In genomic region chr17:17723354-17724261, GRCh38 we compare ENCODE assay signal across 8 cellular contexts. TPM values are rescaled to one million over a fixed set of nuclear protein-coding genes. Genes with fewer than 3 reads are reported as not detected.
DNase-seq lines count a peak whose midpoint lies in the region; ATAC-seq and TF ChIP-seq lines count a peak whose summit lies in the region.

No MANE protein-coding gene starts in this region.

- ATAC-seq in HG02759 (IDR thresholded peaks at IDR 0.05; ENCODE audit: unreplicated experiment) (peak; percentile 32), GM21786 (IDR thresholded peaks at IDR 0.05; ENCODE audit: unreplicated experiment) (no peak)
- peak; percentile 55 for ATAC-seq in naive thymus-derived CD4-positive, alpha-beta T cell

- peaks cover 25% of the 10 kb centered on the region for H3K27me3 Mint-ChIP-seq in activated CD4-positive, alpha-beta memory T cell treated with anti-CD3 and anti-CD28 coated beads for 36 hours
- peaks cover 0 to 49% (median 26%) of the 10 kb centered on the region in 5 donors for H3K27me3 Mint-ChIP-seq in naive thymus-derived CD4-positive, alpha-beta T cell

- CTCF ChIA-PET in activated CD4-positive, alpha-beta memory T cell treated with anti-CD3 and anti-CD28 coated beads for 36 hours (lab: Charles Lee), result interaction anchor here (2.0 kb wide), 1 partner anchor 195 kb away, joined by 6 read pairs; no protein-coding TSS in a partner anchor
- CTCF ChIA-PET in naive thymus-derived CD4-positive, alpha-beta T cell (lab: Charles Lee), result no interaction called here

- peaks cover 0 to 12% (median 0%) of the 10 kb centered on the region in 11 experiments; a peak in 7 of 22 replicates for H3K36me3 ChIP-seq in BLaER1 treated with 17β-estradiol and CSF1 and Interleukin-3, amounts not matched to agents 10 nM and 100 nM
- no peaks in the 10 kb centered on the region for H3K36me3 ChIP-seq in naive thymus-derived CD4-positive, alpha-beta T cell (ENCODE audit: control insufficient read depth in 2 of 3, insufficient read depth in 3 of 3, low read length in 3 of 3)
- no peaks in the 10 kb centered on the region for H3K36me3 ChIP-seq in uterus

- no peaks in the 10 kb centered on the region for H3K36me3 Mint-ChIP-seq in activated CD4-positive, alpha-beta memory T cell treated with anti-CD3 and anti-CD28 coated beads for 36 hours
- peaks cover 0 to 14% (median 0%) of the 10 kb centered on the region in 5 donors for H3K36me3 Mint-ChIP-seq in naive thymus-derived CD4-positive, alpha-beta T cell

- H3K9ac ChIP-seq in BLaER1 treated with 17β-estradiol and CSF1 and Interleukin-3, amounts not matched to agents 10 nM and 100 nM, result peak overlapping the region; percentile 59 to 84 (median 74)

- TF ChIP-seq CTCF in uterus (IDR thresholded peaks at IDR 0.05), result no peak

- DNase-seq in activated CD4-positive, alpha-beta memory T cell treated with anti-CD3 and anti-CD28 coated beads for 36 hours, result peak; percentile 42
- DNase-seq in erythroblast (lab: John Stamatoyannopoulos, UW) (peak; percentile 65 to 83), uterus (no peak), GF-D8 (lab: John Stamatoyannopoulos, UW) (no peak)
- DNase-seq in naive thymus-derived CD4-positive, alpha-beta T cell, result peak in 5 of 9 donors; percentile 31 to 61 (median 35)

- POLR2A ChIA-PET in activated CD4-positive, alpha-beta memory T cell treated with anti-CD3 and anti-CD28 coated beads for 36 hours (lab: Charles Lee), result no interaction called here
- POLR2A ChIA-PET in naive thymus-derived CD4-positive, alpha-beta T cell (lab: Charles Lee), result interaction anchor here (0.7 to 1.1 kb wide), 2 partner anchors 29 to 315 kb away, joined by 3 read pairs; no protein-coding TSS in a partner anchor

- H3K4me1 Mint-ChIP-seq in activated CD4-positive, alpha-beta memory T cell treated with anti-CD3 and anti-CD28 coated beads for 36 hours (ENCODE audit: low read depth), result peaks cover 24% of the 10 kb centered on the region
- peaks cover 33 to 57% (median 49%) of the 10 kb centered on the region in 7 donors for H3K4me1 Mint-ChIP-seq in naive thymus-derived CD4-positive, alpha-beta T cell

- no peaks in the 10 kb centered on the region for H3K9me3 Mint-ChIP-seq in activated CD4-positive, alpha-beta memory T cell treated with anti-CD3 and anti-CD28 coated beads for 36 hours
- H3K9me3 Mint-ChIP-seq in naive thymus-derived CD4-positive, alpha-beta T cell, result no peaks in the 10 kb centered on the region

- no peaks in the 10 kb centered on the region for H3K9me3 ChIP-seq in BLaER1 treated with 17β-estradiol and CSF1 and Interleukin-3, amounts not matched to agents 10 nM and 100 nM (replicated peaks in 1 of 11)
- no peaks in the 10 kb centered on the region for H3K9me3 ChIP-seq in naive thymus-derived CD4-positive, alpha-beta T cell (ENCODE audit: control insufficient read depth in 2 of 3, low read length in 3 of 3)
- H3K9me3 ChIP-seq in uterus, result no peaks in the 10 kb centered on the region

- H3K27ac Mint-ChIP-seq in activated CD4-positive, alpha-beta memory T cell treated with anti-CD3 and anti-CD28 coated beads for 36 hours, result no peak overlapping the region
- peak overlapping the region in 6 of 9 donors; percentile 6 to 88 (median 68) for H3K27ac Mint-ChIP-seq in naive thymus-derived CD4-positive, alpha-beta T cell

- peaks cover 54 to 91% (median 80%) of the 10 kb centered on the region in 10 experiments for H3K4me1 ChIP-seq in BLaER1 treated with 17β-estradiol and CSF1 and Interleukin-3, amounts not matched to agents 10 nM and 100 nM
- peaks cover 0 to 23% of the 10 kb centered on the region in 2 donors for H3K4me1 ChIP-seq in naive thymus-derived CD4-positive, alpha-beta T cell (ENCODE audit: control insufficient read depth in 2 of 2, insufficient read depth in 2 of 2, low read length in 2 of 2)
- H3K4me1 ChIP-seq in uterus, result peaks cover 0 to 22% of the 10 kb centered on the region in 2 donors

- peaks cover 22 to 34% (median 31%) of the 10 kb centered on the region in 11 experiments for H3K27me3 ChIP-seq in BLaER1 treated with 17β-estradiol and CSF1 and Interleukin-3, amounts not matched to agents 10 nM and 100 nM
- H3K27me3 ChIP-seq in naive thymus-derived CD4-positive, alpha-beta T cell (ENCODE audit: control insufficient read depth in 2 of 2, insufficient read depth in 2 of 2, low read length in 2 of 2), result peaks cover 0 to 5% of the 10 kb centered on the region in 2 donors
- H3K27me3 ChIP-seq in uterus, result no peaks in the 10 kb centered on the region

- H3K4me3 ChIP-seq in BLaER1 treated with 17β-estradiol and CSF1 and Interleukin-3, amounts not matched to agents 10 nM and 100 nM, result peak overlapping the region; percentile 64 to 79 (median 72)
- peak overlapping the region; percentile 58 for H3K4me3 ChIP-seq in naive thymus-derived CD4-positive, alpha-beta T cell (ENCODE audit: low read length)
- peak overlapping the region; percentile 27 to 41 for H3K4me3 ChIP-seq in uterus

- H4K20me1 ChIP-seq in BLaER1 treated with 17β-estradiol and CSF1 and Interleukin-3, amounts not matched to agents 10 nM and 100 nM, result peaks cover 57 to 96% (median 84%) of the 10 kb centered on the region in 11 experiments

- H3K4me2 ChIP-seq in BLaER1 treated with 17β-estradiol and CSF1 and Interleukin-3, amounts not matched to agents 10 nM and 100 nM, result peak overlapping the region; percentile 96 to 100 (median 98)

- intact Hi-C loops in activated CD4-positive, alpha-beta memory T cell treated with anti-CD3 and anti-CD28 coated beads for 36 hours (cut with micrococcal nuclease), result no loop called here
- intact Hi-C loops in naive thymus-derived CD4-positive, alpha-beta T cell (cut with micrococcal nuclease), result loop anchor here in 1 of 2 donors (1.0 kb wide), 1 partner anchor 42 kb away; the partner anchor contains the start of gene RAI1
- intact Hi-C loops in uterus (cut with DNase I; ENCODE audit: low total_unique reads), result no loop called here

- TF ChIP-seq POLR2A in erythroblast (IDR thresholded peaks at IDR 0.05; ENCODE audit: low read length) (no peak), uterus (IDR thresholded peaks at IDR 0.05) (no peak)

- H3K27ac ChIP-seq in BLaER1 treated with 17β-estradiol and CSF1 and Interleukin-3, amounts not matched to agents 10 nM and 100 nM, result peak overlapping the region; percentile 34 to 83 (median 70); a peak in 21 of 22 replicates
- H3K27ac ChIP-seq in naive thymus-derived CD4-positive, alpha-beta T cell (ENCODE audit: low read depth, low read length), result no peak overlapping the region
- H3K27ac ChIP-seq in uterus, result peak overlapping the region; percentile 36 to 50

- peak overlapping the region; percentile 77 for H3K4me3 Mint-ChIP-seq in activated CD4-positive, alpha-beta memory T cell treated with anti-CD3 and anti-CD28 coated beads for 36 hours
- peak overlapping the region; percentile 77 to 98 (median 91) for H3K4me3 Mint-ChIP-seq in naive thymus-derived CD4-positive, alpha-beta T cell

RNA-seq across cellular contexts. Expression of gene RAI1, which starts 42.4 kb away (rescaled TPM):
- total RNA-seq in activated CD4-positive, alpha-beta memory T cell treated with anti-CD3 and anti-CD28 coated beads for 36 hours, result 10 to 100 TPM; 10.5 to 11.0 TPM
- total RNA-seq in naive thymus-derived CD4-positive, alpha-beta T cell, result 10 to 100 TPM; 20.1 to 46.2 (median 23.6) TPM
- polyA plus RNA-seq in naive thymus-derived CD4-positive, alpha-beta T cell, result 1 to 10 TPM; 2.0 to 4.0 TPM
- total RNA-seq in uterus, result 10 to 100 TPM in 3 of 4 donors, 1 to 10 TPM in 1; 10.0 to 66.1 (median 15.3) TPM

Comparison
In these comparisons a context has a peak if more than half of its experiments do, and no peak if none do; other contexts are left out.
1. DNase-seq: peak in activated CD4-positive, alpha-beta memory T cell treated with anti-CD3 and anti-CD28 coated beads for 36 hours (single experiment), erythroblast (2 of 2) and naive thymus-derived CD4-positive, alpha-beta T cell (5 of 9); none in uterus (0 of 2) and GF-D8 (single experiment).
2. Peak in every context shown above with its lines, with median percentiles within 50 percentile points of each other: H3K4me3 ChIP-seq.